In the genomic region with DNA sequence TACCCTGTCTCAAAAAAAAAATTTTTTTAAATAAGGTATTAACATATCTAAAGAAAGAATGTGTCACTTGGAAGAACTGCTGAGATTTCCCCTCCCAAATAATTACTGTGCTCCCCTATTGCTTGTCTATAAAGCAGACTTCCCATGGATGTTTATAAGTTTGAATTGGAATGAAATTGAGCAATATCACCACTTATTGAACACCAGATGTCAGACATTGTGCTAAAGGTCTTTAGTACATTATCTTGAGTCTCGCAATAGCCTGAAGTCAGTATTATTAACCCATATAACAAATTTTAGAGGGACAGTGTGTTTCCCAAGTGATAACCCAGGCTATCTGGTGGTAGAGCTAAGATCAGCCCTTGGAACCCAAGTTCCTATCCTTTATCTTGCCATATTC, we compare ENCODE assay signal across 1 cellular context.
TF ChIP-seq lines count a peak whose summit lies in the region.

No MANE protein-coding gene starts in this region.

TF ChIP-seq in GM12878, 131 proteins besides CTCF, POLR2A, EP300 and RAD21 (continued from another document):
- TF ChIP-seq, protein P1, sequence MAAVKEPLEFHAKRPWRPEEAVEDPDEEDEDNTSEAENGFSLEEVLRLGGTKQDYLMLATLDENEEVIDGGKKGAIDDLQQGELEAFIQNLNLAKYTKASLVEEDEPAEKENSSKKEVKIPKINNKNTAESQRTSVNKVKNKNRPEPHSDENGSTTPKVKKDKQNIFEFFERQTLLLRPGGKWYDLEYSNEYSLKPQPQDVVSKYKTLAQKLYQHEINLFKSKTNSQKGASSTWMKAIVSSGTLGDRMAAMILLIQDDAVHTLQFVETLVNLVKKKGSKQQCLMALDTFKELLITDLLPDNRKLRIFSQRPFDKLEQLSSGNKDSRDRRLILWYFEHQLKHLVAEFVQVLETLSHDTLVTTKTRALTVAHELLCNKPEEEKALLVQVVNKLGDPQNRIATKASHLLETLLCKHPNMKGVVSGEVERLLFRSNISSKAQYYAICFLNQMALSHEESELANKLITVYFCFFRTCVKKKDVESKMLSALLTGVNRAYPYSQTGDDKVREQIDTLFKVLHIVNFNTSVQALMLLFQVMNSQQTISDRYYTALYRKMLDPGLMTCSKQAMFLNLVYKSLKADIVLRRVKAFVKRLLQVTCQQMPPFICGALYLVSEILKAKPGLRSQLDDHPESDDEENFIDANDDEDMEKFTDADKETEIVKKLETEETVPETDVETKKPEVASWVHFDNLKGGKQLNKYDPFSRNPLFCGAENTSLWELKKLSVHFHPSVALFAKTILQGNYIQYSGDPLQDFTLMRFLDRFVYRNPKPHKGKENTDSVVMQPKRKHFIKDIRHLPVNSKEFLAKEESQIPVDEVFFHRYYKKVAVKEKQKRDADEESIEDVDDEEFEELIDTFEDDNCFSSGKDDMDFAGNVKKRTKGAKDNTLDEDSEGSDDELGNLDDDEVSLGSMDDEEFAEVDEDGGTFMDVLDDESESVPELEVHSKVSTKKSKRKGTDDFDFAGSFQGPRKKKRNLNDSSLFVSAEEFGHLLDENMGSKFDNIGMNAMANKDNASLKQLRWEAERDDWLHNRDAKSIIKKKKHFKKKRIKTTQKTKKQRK (IDR thresholded peaks at IDR 0.05; ENCODE audit: low read depth, low read length): no peak
- TF ChIP-seq PKNOX1 (IDR thresholded peaks at IDR 0.05): no peak
TF ChIP-seq in GM12878: peak in this region for 0.
